ENCODE assay signal across 16 cellular contexts in the genomic region with DNA sequence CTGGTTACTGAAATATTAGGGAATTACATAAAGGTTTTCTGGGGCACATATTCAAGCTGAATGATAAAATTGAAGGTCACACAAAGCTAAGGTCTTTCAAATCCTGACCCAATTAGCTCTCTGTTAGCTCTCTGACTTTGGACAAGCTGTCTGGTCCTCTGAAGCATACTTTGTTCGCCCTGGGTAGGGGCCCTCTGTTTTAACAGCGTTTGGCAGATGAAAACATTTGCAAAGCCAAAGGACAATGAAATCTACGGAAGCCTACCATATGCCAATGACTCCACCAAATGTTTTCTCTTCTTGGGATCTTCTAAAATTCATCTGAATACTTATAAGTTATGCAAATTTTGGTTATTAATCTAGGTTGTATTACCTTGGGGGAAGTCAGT. TPM values are rescaled to one million over a fixed set of nuclear protein-coding genes. Genes with fewer than 3 reads are reported as not detected.
DNase-seq lines count a peak whose midpoint lies in the region; ATAC-seq, FAIRE-seq and TF ChIP-seq lines count a peak whose summit lies in the region.
"Had no signal": no experiment of that assay in that cellular context is flagged by ENCODE, and none has a peak within 500 bp of the region (broad histone marks: within the 10 kb centered on the region; RNA-seq: fewer than 3 reads in every experiment).

No MANE protein-coding gene starts in this region.

- no peak for ATAC-seq in HG03354 (IDR thresholded peaks at IDR 0.05; ENCODE audit: poor library complexity, severe bottlenecking, unreplicated experiment)
- no peak for ATAC-seq in GM21447 (IDR thresholded peaks at IDR 0.05; ENCODE audit: unreplicated experiment)

- TF ChIP-seq POLR2A in endothelial cell of umbilical vein (IDR thresholded peaks at IDR 0.05; ENCODE audit: low read depth, low read length), result no peak
- TF ChIP-seq POLR2A in ovary (IDR thresholded peaks at IDR 0.05), result no peak

- H3K4me2 ChIP-seq in Karpas-422 (ENCODE audit: low read depth, low read length, poor library complexity, severe bottlenecking) (peak overlapping the region; percentile 66), endothelial cell of umbilical vein (ENCODE audit: insufficient read depth, low read length) (no peak overlapping the region)

- H3K9ac ChIP-seq in Karpas-422 (ENCODE audit: low read length) (peak overlapping the region; percentile 77), endothelial cell of umbilical vein (replicated peaks; ENCODE audit: extremely low read depth, insufficient read depth, low read length) (no peak overlapping the region), mucosa of stomach (ENCODE audit: low read length) (peak overlapping the region; percentile 31)

- no peaks in the 10 kb centered on the region for H3K36me3 ChIP-seq in Karpas-422 (ENCODE audit: insufficient read depth, low read length)
- H3K36me3 ChIP-seq in endothelial cell of umbilical vein (ENCODE audit: control insufficient read depth in 2 of 2, extremely low read depth in 1 of 2, insufficient read depth in 2 of 2, low read length in 2 of 2), result no peaks in the 10 kb centered on the region
- no peaks in the 10 kb centered on the region for H3K36me3 ChIP-seq in mucosa of stomach (ENCODE audit: control insufficient read depth, insufficient read depth, low read length)
- H3K36me3 ChIP-seq in ovary, result no peaks in the 10 kb centered on the region
- H3K36me3 ChIP-seq: SJSA1, transverse colon had no signal

- H3K4me1 ChIP-seq in Karpas-422 (ENCODE audit: low read length) (peaks cover 73% of the 10 kb centered on the region), endothelial cell of umbilical vein (ENCODE audit: control insufficient read depth, extremely low read depth, insufficient read depth, low read length) (peaks cover 2% of the 10 kb centered on the region), mucosa of stomach (ENCODE audit: control insufficient read depth, insufficient read depth, low read length) (peaks cover 21% of the 10 kb centered on the region), ovary (ENCODE audit: insufficient read depth) (no peaks in the 10 kb centered on the region)

- BruUV-seq in endothelial cell of umbilical vein (replicated peaks; lab: Mats Ljungman, UMichigan), result no TSS peak

- no peaks in the 10 kb centered on the region; the same call in 1 of the 2 replicates for H3K9me3 ChIP-seq in AG04450 (ENCODE audit: control insufficient read depth, insufficient read depth, low read length)
- H3K9me3 ChIP-seq in Karpas-422 (ENCODE audit: low read length), result no peaks in the 10 kb centered on the region
- H3K9me3 ChIP-seq in endothelial cell of umbilical vein (replicated peaks; ENCODE audit: control insufficient read depth, insufficient read depth, low read length), result no peaks in the 10 kb centered on the region
- no peaks in the 10 kb centered on the region for H3K9me3 ChIP-seq in mucosa of stomach (ENCODE audit: control insufficient read depth, low read length)
- no peaks in the 10 kb centered on the region for H3K9me3 ChIP-seq in ovary
- H3K9me3 ChIP-seq: SJSA1, transverse colon had no signal

- H3K27me3 ChIP-seq in AG04450 (ENCODE audit: control insufficient read depth, insufficient read depth, low read length) (peaks cover 4% of the 10 kb centered on the region), Karpas-422 (ENCODE audit: low read length) (no peaks in the 10 kb centered on the region), endothelial cell of umbilical vein (ENCODE audit: control insufficient read depth in 2 of 2, insufficient read depth in 2 of 2, low read length in 2 of 2) (peaks cover 25 to 54% of the 10 kb centered on the region in 2 experiments), mucosa of stomach (ENCODE audit: control insufficient read depth, insufficient read depth, low read length) (peaks cover 20% of the 10 kb centered on the region), ovary (no peaks in the 10 kb centered on the region)
- H3K27me3 ChIP-seq: SJSA1 had no signal

- H3K9me2 ChIP-seq in Karpas-422 (replicated peaks; ENCODE audit: insufficient read depth, low read length), result no peaks in the 10 kb centered on the region

- dilution Hi-C loops in endothelial cell of umbilical vein (cut with MboI; ENCODE audit: extremely low pct_ligation_motif_present, low sequenced_read_pairs), result no loop called here

- H3K9me1 ChIP-seq in endothelial cell of umbilical vein (replicated peaks; ENCODE audit: control insufficient read depth, extremely low read depth, insufficient read depth, low read length), result no peaks in the 10 kb centered on the region

- H4K20me1 ChIP-seq in Karpas-422 (ENCODE audit: insufficient read depth, low read depth, low read length) (no peaks in the 10 kb centered on the region), endothelial cell of umbilical vein (replicated peaks; ENCODE audit: control insufficient read depth, extremely low read depth, insufficient read depth, low read length) (no peaks in the 10 kb centered on the region)

- FAIRE-seq in endothelial cell of umbilical vein (lab: Jason Lieb, UNC), result no peak

- H3K79me2 ChIP-seq in Karpas-422 (ENCODE audit: low read length) (no peaks in the 10 kb centered on the region), endothelial cell of umbilical vein (ENCODE audit: control insufficient read depth, insufficient read depth, low read length) (no peaks in the 10 kb centered on the region)

- WGBS in ovary, 3 donors, result 40 to 59% (median 48%) methylated on average over 3 of the region's 3 CpGs

- no peak for DNase-seq in AG04450 (ENCODE audit: low read depth, low spot score)
- peak; percentile 51 for DNase-seq in Karpas-422
- DNase-seq in endothelial cell of umbilical vein (ENCODE audit: low read depth, low spot score), result no peak
- DNase-seq in ovary, result no peak
- no peak for DNase-seq in 8988T
- DNase-seq: effector memory CD8-positive, alpha-beta T cell; KG1; NCI-H1105; NCI-H2081 treated with DMSO at 0.1 percent for 48 hours; T-helper 9 cell had no signal

- intact Hi-C loops in endothelial cell of umbilical vein (cut with micrococcal nuclease) (no loop called here), ovary (cut with DNase I) (no loop called here)

- TF ChIP-seq EP300 in ovary (IDR thresholded peaks at IDR 0.05), result no peak

- H3K27ac ChIP-seq in AG04450 (ENCODE audit: low read depth, low read length) (peak overlapping the region; percentile 53), Karpas-422 (ENCODE audit: low read length) (peak overlapping the region; percentile 97), endothelial cell of umbilical vein (ENCODE audit: insufficient read depth, low read depth, low read length) (no peak overlapping the region), ovary (no peak overlapping the region)
- H3K27ac ChIP-seq: SJSA1 had no signal

- H2AFZ ChIP-seq in Karpas-422 (ENCODE audit: low read length), result peak overlapping the region; percentile 52
- no peak overlapping the region for H2AFZ ChIP-seq in endothelial cell of umbilical vein (ENCODE audit: low read depth, low read length)

- POLR2A ChIA-PET in AG04450 (lab: Yijun Ruan, JAX), result interaction anchor here (1.1 kb wide), 1 partner anchor 16 kb away, joined by 3 read pairs; no protein-coding TSS in a partner anchor
- POLR2A ChIA-PET in endothelial cell of umbilical vein (lab: Charles Lee), result no interaction called here

- CTCF ChIA-PET in AG04450 (lab: Charles Lee), result no interaction called here
- CTCF ChIA-PET in endothelial cell of umbilical vein (lab: Charles Lee), result interaction anchor here (1.3 kb wide), 1 partner anchor 22 kb away, joined by 8 read pairs; no protein-coding TSS in a partner anchor

- TF ChIP-seq CTCF in AG04450 (IDR thresholded peaks at IDR 0.05; ENCODE audit: low read depth, low read length) (no peak), endothelial cell of umbilical vein (IDR thresholded peaks at IDR 0.05; ENCODE audit: extremely low read depth in 1 of 2, insufficient read depth in 1 of 2, low read depth in 1 of 2, low read length in 2 of 2) (no peak), ovary (IDR thresholded peaks at IDR 0.05) (no peak)

- no peak overlapping the region for H3K4me3 ChIP-seq in AG04450 (ENCODE audit: low read depth, low read length)
- H3K4me3 ChIP-seq in Karpas-422 (ENCODE audit: low read length), result peak overlapping the region; percentile 45
- H3K4me3 ChIP-seq in endothelial cell of umbilical vein (replicated peaks in 1 of 3; ENCODE audit: insufficient read depth in 1 of 3, low read depth in 1 of 3, low read length in 3 of 3), result no peak overlapping the region
- no peak overlapping the region for H3K4me3 ChIP-seq in mucosa of stomach (ENCODE audit: low read length)
- no peak overlapping the region for H3K4me3 ChIP-seq in ovary
- H3K4me3 ChIP-seq: SJSA1 had no signal

RNA-seq across cellular contexts. Expression of a gene that starts 14.5 kb away (rescaled TPM):
- polyA plus RNA-seq in AG04450 (2011; rRNA removed) (2.4 and 2.7 TPM in 2 replicates), endothelial cell of umbilical vein (not detected in 2 replicates), ovary (under 1 TPM; 0.12 to 0.20 TPM)
- 2.1 and 3.1 TPM in 2 replicates for polyA minus RNA-seq in AG04450 (2011; rRNA and poly(A)+ RNA removed)
- total RNA-seq in Karpas-422 (2014; rRNA removed; shearing (Covaris generic); ENCODE audit: low replicate concordance), result 5.0 and 5.8 TPM in 2 replicates
- total RNA-seq in endothelial cell of umbilical vein (not detected in 2 replicates), ovary (under 1 TPM in 5 of 7 donors, not detected in 2; 0.08 to 0.34 (median 0.15) TPM)
- not detected in 2 replicates for polyA plus RNA-seq in endothelial cell of umbilical vein (2011; cell fraction: cytosol; rRNA removed)
- not detected in 2 replicates for polyA plus RNA-seq in endothelial cell of umbilical vein (2011; cell fraction: nucleus; rRNA removed)
- not detected in 2 replicates for polyA plus RNA-seq in endothelial cell of umbilical vein (2012)
- polyA minus RNA-seq in endothelial cell of umbilical vein, result not detected in 2 replicates
- polyA minus RNA-seq in endothelial cell of umbilical vein (2011; cell fraction: cytosol; rRNA and poly(A)+ RNA removed), result not detected
- not detected in 2 replicates for polyA minus RNA-seq in endothelial cell of umbilical vein (2011; cell fraction: nucleus; rRNA and poly(A)+ RNA removed)
- total RNA-seq: SJSA1 had no signal

RNA-seq across cellular contexts. Expression of a gene that starts 17.3 kb away (rescaled TPM):
- 2.8 and 3.0 TPM in 2 replicates for polyA plus RNA-seq in AG04450 (2011; rRNA removed)
- polyA minus RNA-seq in AG04450 (2011; rRNA and poly(A)+ RNA removed), result 2.2 and 2.3 TPM in 2 replicates
- total RNA-seq in Karpas-422 (2014; rRNA removed; shearing (Covaris generic); ENCODE audit: low replicate concordance), result not detected in 2 replicates
- total RNA-seq in endothelial cell of umbilical vein, result not detected in 2 replicates
- polyA plus RNA-seq in endothelial cell of umbilical vein, result not detected in 2 replicates
- not detected in 2 replicates for polyA plus RNA-seq in endothelial cell of umbilical vein (2011; cell fraction: cytosol; rRNA removed)
- polyA plus RNA-seq in endothelial cell of umbilical vein (2011; cell fraction: nucleus; rRNA removed), result not detected in 2 replicates
- not detected in 2 replicates for polyA plus RNA-seq in endothelial cell of umbilical vein (2012)
- not detected in 2 replicates for polyA minus RNA-seq in endothelial cell of umbilical vein
- not detected for polyA minus RNA-seq in endothelial cell of umbilical vein (2011; cell fraction: cytosol; rRNA and poly(A)+ RNA removed)
- not detected in 2 replicates for polyA minus RNA-seq in endothelial cell of umbilical vein (2011; cell fraction: nucleus; rRNA and poly(A)+ RNA removed)
- total RNA-seq in ovary, result 1 to 10 TPM in 2 of 7 donors, under 1 TPM in 2, not detected in 3; 0.30 to 2.5 (median 1.4) TPM
- polyA plus RNA-seq in ovary, result under 1 TPM; 0.13 to 0.72 TPM
- total RNA-seq: SJSA1 had no signal

RNA-seq across cellular contexts. Expression of a gene that starts 56.7 kb away (rescaled TPM):
- polyA plus RNA-seq in AG04450 (2011; rRNA removed) (not detected in 2 replicates), endothelial cell of umbilical vein (not detected in 2 replicates), ovary (not detected)
- not detected in 2 replicates for polyA minus RNA-seq in AG04450 (2011; rRNA and poly(A)+ RNA removed)
- total RNA-seq in Karpas-422 (2014; rRNA removed; shearing (Covaris generic); ENCODE audit: low replicate concordance), result not detected in 2 replicates
- total RNA-seq in endothelial cell of umbilical vein (not detected in 2 replicates), ovary (not detected)
- polyA plus RNA-seq in endothelial cell of umbilical vein (2011; cell fraction: cytosol; rRNA removed), result not detected in 2 replicates
- not detected in 2 replicates for polyA plus RNA-seq in endothelial cell of umbilical vein (2011; cell fraction: nucleus; rRNA removed)
- polyA plus RNA-seq in endothelial cell of umbilical vein (2012), result not detected in 2 replicates
- not detected in 2 replicates for polyA minus RNA-seq in endothelial cell of umbilical vein
- not detected for polyA minus RNA-seq in endothelial cell of umbilical vein (2011; cell fraction: cytosol; rRNA and poly(A)+ RNA removed)
- polyA minus RNA-seq in endothelial cell of umbilical vein (2011; cell fraction: nucleus; rRNA and poly(A)+ RNA removed), result not detected in 2 replicates
- total RNA-seq: renal cortical epithelial cell, SJSA1 had no signal

Comparison
In these comparisons a context has a peak if more than half of its experiments do, and no peak if none do; other contexts are left out.
1. H3K27ac ChIP-seq: peak in AG04450 (single experiment) and Karpas-422 (single experiment); none in endothelial cell of umbilical vein (single experiment) and ovary (0 of 2).